In the genomic region with DNA sequence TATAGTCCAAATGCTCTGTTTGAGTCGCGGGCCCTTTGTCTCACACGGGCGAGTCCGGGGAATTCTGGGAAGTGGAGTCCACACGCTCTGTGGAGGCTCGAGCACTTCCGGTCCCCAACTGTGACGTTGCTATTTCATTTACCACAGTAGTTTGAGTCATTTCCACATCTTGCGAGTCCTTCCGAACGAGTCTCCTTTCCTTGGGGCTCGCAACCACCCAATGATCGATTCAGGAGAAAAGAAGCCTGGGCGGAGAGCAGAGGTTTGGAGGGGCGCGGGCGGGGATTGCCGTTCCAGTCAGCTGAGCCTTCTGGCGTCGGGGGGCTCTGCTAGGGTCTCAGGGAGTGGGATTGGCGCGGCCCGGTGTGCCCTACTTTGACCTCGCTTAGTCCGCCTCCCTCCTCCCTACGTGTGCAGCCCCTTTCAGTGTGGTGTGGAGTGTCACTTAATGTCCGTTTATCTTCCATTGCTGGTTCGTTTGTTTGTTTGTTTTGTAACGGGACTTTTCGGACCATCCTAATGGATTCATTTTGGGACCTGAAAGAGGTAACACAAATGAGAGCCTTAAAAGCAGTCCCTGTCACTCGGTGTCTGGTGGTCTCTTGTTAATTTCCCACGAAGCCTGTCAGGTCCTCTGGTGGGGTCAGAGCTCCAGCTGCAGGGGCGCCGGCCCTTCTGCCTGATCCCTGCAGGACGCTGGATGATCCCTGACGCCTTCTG, we compare ENCODE assay signal across 8 cellular contexts. TPM values are rescaled to one million over a fixed set of nuclear protein-coding genes. Genes with fewer than 3 reads are reported as not detected.
A peak's percentile ranks its signal among the peaks of the same experiment; 100 is the strongest.
DNase-seq lines count a peak whose midpoint lies in the region; ATAC-seq, FAIRE-seq and TF ChIP-seq lines count a peak whose summit lies in the region.

A gene (plus strand): TSS at position 163 of the 720 bp plus-strand sequence. CDS start 58 bp downstream, at position 221.

- peaks cover 0 to 1% of the 10 kb centered on the region in 2 experiments; a peak in 2 of 4 replicates for H3K36me3 ChIP-seq in GM12878 (ENCODE audit: control insufficient read depth in 2 of 2, insufficient read depth in 2 of 2, low read length in 1 of 2)

- peak within 1 kb of the TSS; percentile 82 for H3K4me2 ChIP-seq in GM12878 (ENCODE audit: control insufficient read depth, insufficient read depth)

- 4% methylated on average over 37 of the region's 37 CpGs for WGBS in GM12878 (ENCODE audit: insufficient coverage, insufficient replicate concordance, low lambda C conversion rate, missing lambda C conversion rate)

- peak; percentile 77 for FAIRE-seq in GM12878 (lab: Jason Lieb, UNC)

- peaks cover 5% of the 10 kb centered on the region; the same call in 1 of the 3 replicates for H3K9me3 ChIP-seq in GM12878 (replicated peaks; ENCODE audit: control insufficient read depth, insufficient read depth, low read length)

- H3K9ac ChIP-seq in GM12878 (ENCODE audit: control insufficient read depth, insufficient read depth, low read length): peak within 1 kb of the TSS; percentile 70

- TSS peak; percentile 80 for BruUV-seq in GM12878 (replicated peaks; lab: Mats Ljungman, UMichigan)

- intact Hi-C loops in GM12878 (cut with micrococcal nuclease; ENCODE audit: unreplicated experiment): no loop called here

- no peak for TF ChIP-seq CTCF in GM10266 (IDR thresholded peaks at IDR 0.05; ENCODE audit: control insufficient read depth, insufficient read depth, low read depth, missing control alignments)
- no peak for TF ChIP-seq CTCF in GM12878 (IDR thresholded peaks at IDR 0.05 in 2 of 3, conservative IDR thresholded peaks at IDR 0.05 in 1 of 3; ENCODE audit: control insufficient read depth in 2 of 3, extremely low read depth in 1 of 3, insufficient read depth in 1 of 3, low read depth in 3 of 3, low read length in 3 of 3)
- no peak for TF ChIP-seq CTCF in retinal pigment epithelial cell (conservative IDR thresholded peaks at IDR 0.05; ENCODE audit: low read depth, low read length)

- SMC1A ChIA-PET in GM12878 (lab: Charles Lee; ENCODE audit: uncharacterized antibody, unreplicated experiment): interaction anchor here (0.8 to 2.7 kb wide), 4 partner anchors 23 to 94 kb away, joined by 3 to 11 read pairs (median 4); a partner anchor contains a TSS

- 0 out of 2 replicates have a peak, but pooled peaks have one; percentile 44 for TF ChIP-seq POLR2A in GM12878 (IDR thresholded peaks at IDR 0.05; ENCODE audit: low read depth, low read length)

- H3K27ac ChIP-seq in GM12878 (ENCODE audit: control insufficient read depth, insufficient read depth): peak within 1 kb of the TSS; percentile 69

- in situ Hi-C loops in GM12878 (cut with MboI): no loop called here

- H3K27me3 ChIP-seq in GM12878 (replicated peaks in 1 of 2; ENCODE audit: control insufficient read depth in 2 of 2, insufficient read depth in 2 of 2, low read length in 1 of 2): no peaks in the 10 kb centered on the region

- CTCF ChIA-PET in GM12878 (lab: Yijun Ruan, JAX): interaction anchor here (0.7 to 1.4 kb wide), 4 partner anchors 22 to 204 kb away, joined by 3 to 4 read pairs (median 4); no protein-coding TSS in a partner anchor

- POLR2A ChIA-PET in GM12878 (lab: Charles Lee): no interaction called here

- H2AFZ ChIP-seq in GM12878 (ENCODE audit: control insufficient read depth, low read depth, low read length): peak within 1 kb of the TSS; percentile 99

- ATAC-seq in HG02642 (IDR thresholded peaks at IDR 0.05; ENCODE audit: poor library complexity, unreplicated experiment) (peak; percentile 98), GM12878 (peak; percentile 100), GM19455 (IDR thresholded peaks at IDR 0.05; ENCODE audit: unreplicated experiment) (no peak)

- DNase-seq in GM10266 (ENCODE audit: extremely low spot score): peak; percentile 73
- peak; percentile 58 for DNase-seq in NCI-H146 treated with DMSO at 0.1 percent for 48 hours (lab: John Stamatoyannopoulos, UW; ENCODE audit: unreplicated experiment)
- peak; percentile 62 for DNase-seq in T1000 (lab: John Stamatoyannopoulos, UW)
- peak; percentile 68 for DNase-seq in GM12878 (ENCODE audit: low read depth, low spot score)
- peak in 50 of 51 donors; percentile 16 to 89 (median 71) for DNase-seq in hypothalamus (lab: John Stamatoyannopoulos, UW)
- peak; percentile 50 for DNase-seq in retinal pigment epithelial cell (ENCODE audit: low read depth)

- no peaks in the 10 kb centered on the region; the same call in 1 of the 2 replicates for H3K79me2 ChIP-seq in GM12878 (ENCODE audit: control insufficient read depth, insufficient read depth, low read length)

- no peak for TF ChIP-seq EP300 in GM12878 (IDR thresholded peaks at IDR 0.05; ENCODE audit: borderline replicate concordance in 1 of 2, control insufficient read depth in 1 of 2, low read depth in 2 of 2, low read length in 2 of 2)

- peak within 1 kb of the TSS; percentile 77 for H3K4me3 ChIP-seq in GM12878
- peak within 1 kb of the TSS; percentile 92 for H3K4me3 ChIP-seq in retinal pigment epithelial cell (ENCODE audit: low read length)

- TF ChIP-seq RAD21 in GM12878 (IDR thresholded peaks at IDR 0.05; ENCODE audit: insufficient read depth, low read depth, low read length): no peak

- H4K20me1 ChIP-seq in GM12878 (ENCODE audit: control insufficient read depth, insufficient read depth): no peaks in the 10 kb centered on the region

- no peaks in the 10 kb centered on the region for H3K4me1 ChIP-seq in GM12878 (ENCODE audit: control insufficient read depth, insufficient read depth, low read length)

- RAD21 ChIA-PET in GM12878 (lab: Charles Lee; ENCODE audit: unreplicated experiment): interaction anchor here (1.0 kb wide), 2 partner anchors 74 to 357 kb away, joined by 3 read pairs; a partner anchor contains a TSS

TF ChIP-seq in GM12878, 131 proteins besides CTCF, POLR2A, EP300 and RAD21 (continues in another document):
- peak; percentile 95 for TF ChIP-seq CREB1 (IDR thresholded peaks at IDR 0.05; ENCODE audit: low read depth)
- TF ChIP-seq, protein P1, sequence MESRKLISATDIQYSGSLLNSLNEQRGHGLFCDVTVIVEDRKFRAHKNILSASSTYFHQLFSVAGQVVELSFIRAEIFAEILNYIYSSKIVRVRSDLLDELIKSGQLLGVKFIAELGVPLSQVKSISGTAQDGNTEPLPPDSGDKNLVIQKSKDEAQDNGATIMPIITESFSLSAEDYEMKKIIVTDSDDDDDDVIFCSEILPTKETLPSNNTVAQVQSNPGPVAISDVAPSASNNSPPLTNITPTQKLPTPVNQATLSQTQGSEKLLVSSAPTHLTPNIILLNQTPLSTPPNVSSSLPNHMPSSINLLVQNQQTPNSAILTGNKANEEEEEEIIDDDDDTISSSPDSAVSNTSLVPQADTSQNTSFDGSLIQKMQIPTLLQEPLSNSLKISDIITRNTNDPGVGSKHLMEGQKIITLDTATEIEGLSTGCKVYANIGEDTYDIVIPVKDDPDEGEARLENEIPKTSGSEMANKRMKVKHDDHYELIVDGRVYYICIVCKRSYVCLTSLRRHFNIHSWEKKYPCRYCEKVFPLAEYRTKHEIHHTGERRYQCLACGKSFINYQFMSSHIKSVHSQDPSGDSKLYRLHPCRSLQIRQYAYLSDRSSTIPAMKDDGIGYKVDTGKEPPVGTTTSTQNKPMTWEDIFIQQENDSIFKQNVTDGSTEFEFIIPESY (IDR thresholded peaks at IDR 0.05): no peak
- no peak for TF ChIP-seq ZNF384 (IDR thresholded peaks at IDR 0.05; ENCODE audit: borderline replicate concordance, low read depth, low read length)
- TF ChIP-seq BRCA1 (IDR thresholded peaks at IDR 0.05; ENCODE audit: low read depth, low read length): no peak
- no peak for TF ChIP-seq MTA3 (IDR thresholded peaks at IDR 0.05; ENCODE audit: borderline replicate concordance, low read length)
- peak; percentile 87 for TF ChIP-seq GABPA (IDR thresholded peaks at IDR 0.05; ENCODE audit: low read depth)
- TF ChIP-seq MEF2B (IDR thresholded peaks at IDR 0.05; ENCODE audit: partially characterized antibody, poor library complexity, severe bottlenecking): no peak
- TF ChIP-seq IKZF1 (conservative IDR thresholded peaks at IDR 0.05): peak; percentile 67
- TF ChIP-seq, protein P2, sequence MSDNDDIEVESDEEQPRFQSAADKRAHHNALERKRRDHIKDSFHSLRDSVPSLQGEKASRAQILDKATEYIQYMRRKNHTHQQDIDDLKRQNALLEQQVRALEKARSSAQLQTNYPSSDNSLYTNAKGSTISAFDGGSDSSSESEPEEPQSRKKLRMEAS (IDR thresholded peaks at IDR 0.05; ENCODE audit: low read depth, low read length): no peak
- TF ChIP-seq ATF7 (IDR thresholded peaks at IDR 0.05; ENCODE audit: low read depth): peak; percentile 64
- peak; percentile 24; the same call in 1 of the 2 replicates for TF ChIP-seq JUNB (IDR thresholded peaks at IDR 0.05)
- no peak for TF ChIP-seq ZSCAN29 (IDR thresholded peaks at IDR 0.05)
- TF ChIP-seq NFYA (IDR thresholded peaks at IDR 0.05; ENCODE audit: borderline replicate concordance, low read depth, low read length): no peak
- TF ChIP-seq, protein P3, sequence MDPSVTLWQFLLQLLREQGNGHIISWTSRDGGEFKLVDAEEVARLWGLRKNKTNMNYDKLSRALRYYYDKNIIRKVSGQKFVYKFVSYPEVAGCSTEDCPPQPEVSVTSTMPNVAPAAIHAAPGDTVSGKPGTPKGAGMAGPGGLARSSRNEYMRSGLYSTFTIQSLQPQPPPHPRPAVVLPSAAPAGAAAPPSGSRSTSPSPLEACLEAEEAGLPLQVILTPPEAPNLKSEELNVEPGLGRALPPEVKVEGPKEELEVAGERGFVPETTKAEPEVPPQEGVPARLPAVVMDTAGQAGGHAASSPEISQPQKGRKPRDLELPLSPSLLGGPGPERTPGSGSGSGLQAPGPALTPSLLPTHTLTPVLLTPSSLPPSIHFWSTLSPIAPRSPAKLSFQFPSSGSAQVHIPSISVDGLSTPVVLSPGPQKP (IDR thresholded peaks at IDR 0.05; ENCODE audit: low read depth, low read length): peak; percentile 72; the same call in 1 of the 2 replicates

RNA-seq across cellular contexts. Expression of the gene that starts here (rescaled TPM):
- 8.6 and 8.8 TPM in 2 replicates for total RNA-seq in GM12878 (2013; cell fraction: nucleolus; rRNA removed)
- total RNA-seq in GM12878 (2014; rRNA removed) (4.0 and 4.1 TPM in 2 replicates), GM12878 (2014; rRNA removed; fragmentation: Illumina TruSeq; extraction: Trizol) (4.6 and 5.6 TPM in 2 replicates), GM12878 (2021) (2.9 and 3.9 TPM in 2 replicates)
- 3.0 TPM for polyA plus RNA-seq in GM12878 (2011; ENCODE audit: low read depth)
- polyA plus RNA-seq in GM12878 (2011; rRNA removed) (5.9 and 8.7 TPM in 2 replicates), GM12878 (2014; fragmentation: Illumina TruSeq; extraction: Trizol) (4.4 and 7.4 TPM in 2 replicates), GM12878 (2014; fragmentation: Nextera tagmentation; extraction: Ambion mirVana) (1 to 10 TPM; 3.3 to 4.7 TPM), GM12878 (2014; rRNA removed) (3.2 and 4.6 TPM in 2 replicates), GM12878 (2016; fragmentation: Nextera tagmentation; extraction: Ambion mirVana) (1 to 10 TPM; 2.3 to 2.4 TPM)
- 2.9 and 3.2 TPM in 2 replicates for polyA plus RNA-seq in GM12878 (2011; cell fraction: cytosol; rRNA removed)
- 3.2 and 4.6 TPM in 2 replicates for polyA plus RNA-seq in GM12878 (2011; cell fraction: nucleus; rRNA removed)
- 3.8 and 5.9 TPM in 2 replicates for polyA plus RNA-seq in GM12878 (2012)
- 5.3 and 6.1 TPM in 2 replicates for polyA minus RNA-seq in GM12878 (2011; rRNA and poly(A)+ RNA removed)
- polyA minus RNA-seq in GM12878 (2011; cell fraction: cytosol; rRNA and poly(A)+ RNA removed): 1.0 and 1.2 TPM in 2 replicates
- polyA minus RNA-seq in GM12878 (2011; cell fraction: nucleus; rRNA and poly(A)+ RNA removed): 2.1 and 4.1 TPM in 2 replicates
